In genomic region chr14:57391609-57392195, GRCh38 we compare ENCODE assay signal across 8 cellular contexts. TPM values are rescaled to one million over a fixed set of nuclear protein-coding genes. Genes with fewer than 3 reads are reported as not detected.
DNase-seq lines count a peak whose midpoint lies in the region; ATAC-seq and TF ChIP-seq lines count a peak whose summit lies in the region.

No MANE protein-coding gene starts in this region.

- no peaks in the 10 kb centered on the region for H3K27me3 Mint-ChIP-seq in naive thymus-derived CD4-positive, alpha-beta T cell

- POLR2A ChIA-PET in naive thymus-derived CD4-positive, alpha-beta T cell (lab: Charles Lee), result interaction anchor here (3.1 kb wide), 1 partner anchor 123 kb away, joined by 17 read pairs; the partner anchor contains the start of genes AP5M1 and EXOC5

- H3K27ac Mint-ChIP-seq in naive thymus-derived CD4-positive, alpha-beta T cell, result peak overlapping the region in 8 of 9 donors; percentile 25 to 91 (median 70)

- H3K9me3 Mint-ChIP-seq in naive thymus-derived CD4-positive, alpha-beta T cell, result no peaks in the 10 kb centered on the region

- H3K9me3 ChIP-seq in naive thymus-derived CD4-positive, alpha-beta T cell (ENCODE audit: control insufficient read depth in 2 of 3, low read length in 3 of 3), result no peaks in the 10 kb centered on the region

- H3K27me3 ChIP-seq in naive thymus-derived CD4-positive, alpha-beta T cell (ENCODE audit: control insufficient read depth in 2 of 2, insufficient read depth in 2 of 2, low read length in 2 of 2), result no peaks in the 10 kb centered on the region

- DNase-seq in ELR (ENCODE audit: low read depth) (peak; percentile 40), NCI-H69 (lab: John Stamatoyannopoulos, UW) (peak; percentile 65), coronary artery (ENCODE audit: low spot score) (no peak), iPS-NIHi11 (ENCODE audit: low spot score) (no peak), NCI-H1048 (lab: John Stamatoyannopoulos, UW) (no peak)
- peak in 2 of 9 donors; percentile 2 to 16 for DNase-seq in naive thymus-derived CD4-positive, alpha-beta T cell

- peak overlapping the region; percentile 92 for H3K4me3 ChIP-seq in coronary artery
- H3K4me3 ChIP-seq in naive thymus-derived CD4-positive, alpha-beta T cell (ENCODE audit: low read length), result peak overlapping the region; percentile 68

- peaks cover 0 to 6% (median 0%) of the 10 kb centered on the region in 3 experiments for H3K36me3 ChIP-seq in naive thymus-derived CD4-positive, alpha-beta T cell (ENCODE audit: control insufficient read depth in 2 of 3, insufficient read depth in 3 of 3, low read length in 3 of 3)

- no peak for TF ChIP-seq CTCF in coronary artery (IDR thresholded peaks at IDR 0.05)

- ATAC-seq in naive thymus-derived CD4-positive, alpha-beta T cell, result no peak
- ATAC-seq in GM18907 (IDR thresholded peaks at IDR 0.05; ENCODE audit: unreplicated experiment) (no peak), HG03039 (IDR thresholded peaks at IDR 0.05; ENCODE audit: unreplicated experiment) (no peak)

- H3K36me3 Mint-ChIP-seq in naive thymus-derived CD4-positive, alpha-beta T cell, result peaks cover 0 to 12% (median 4%) of the 10 kb centered on the region in 5 donors

- H3K4me1 Mint-ChIP-seq in naive thymus-derived CD4-positive, alpha-beta T cell, result peaks cover 31 to 66% (median 42%) of the 10 kb centered on the region in 7 donors

- H3K27ac ChIP-seq in coronary artery, result peak overlapping the region; percentile 86 to 94
- peak overlapping the region; percentile 72 for H3K27ac ChIP-seq in naive thymus-derived CD4-positive, alpha-beta T cell (ENCODE audit: low read depth, low read length)

- CTCF ChIA-PET in naive thymus-derived CD4-positive, alpha-beta T cell (lab: Charles Lee), result no interaction called here

- intact Hi-C loops in naive thymus-derived CD4-positive, alpha-beta T cell (cut with micrococcal nuclease), result loop anchor here (2.0 to 10.0 kb wide), 8 partner anchors 187 to 1957 kb away; partner anchors contain the start of genes DAAM1 (in 1 of the 2), DACT1 (in 1 of the 2), KIAA0586 (in 1 of the 2) and PELI2 (in 1 of the 2)

- peak overlapping the region; percentile 86 to 98 (median 94) for H3K4me3 Mint-ChIP-seq in naive thymus-derived CD4-positive, alpha-beta T cell

- peaks cover 11 to 13% of the 10 kb centered on the region in 2 donors for H3K4me1 ChIP-seq in naive thymus-derived CD4-positive, alpha-beta T cell (ENCODE audit: control insufficient read depth in 2 of 2, insufficient read depth in 2 of 2, low read length in 2 of 2)

RNA-seq across cellular contexts. Expression of gene NAA30, which starts 1.3 kb away (rescaled TPM):
- 10 to 100 TPM; 14.6 to 19.6 (median 16.2) TPM for total RNA-seq in naive thymus-derived CD4-positive, alpha-beta T cell
- polyA plus RNA-seq in naive thymus-derived CD4-positive, alpha-beta T cell, result 10 to 100 TPM in 1 of 2 donors, 1 to 10 TPM in 1; 7.3 to 11.8 TPM

Comparison
In these comparisons a context has a peak if more than half of its experiments do, and no peak if none do; other contexts are left out.
1. DNase-seq: peak in ELR (single experiment) and NCI-H69 (single experiment); none in coronary artery (single experiment), iPS-NIHi11 (single experiment) and NCI-H1048 (single experiment).